7 cellular contexts compared by ENCODE assay signal in the genomic region with DNA sequence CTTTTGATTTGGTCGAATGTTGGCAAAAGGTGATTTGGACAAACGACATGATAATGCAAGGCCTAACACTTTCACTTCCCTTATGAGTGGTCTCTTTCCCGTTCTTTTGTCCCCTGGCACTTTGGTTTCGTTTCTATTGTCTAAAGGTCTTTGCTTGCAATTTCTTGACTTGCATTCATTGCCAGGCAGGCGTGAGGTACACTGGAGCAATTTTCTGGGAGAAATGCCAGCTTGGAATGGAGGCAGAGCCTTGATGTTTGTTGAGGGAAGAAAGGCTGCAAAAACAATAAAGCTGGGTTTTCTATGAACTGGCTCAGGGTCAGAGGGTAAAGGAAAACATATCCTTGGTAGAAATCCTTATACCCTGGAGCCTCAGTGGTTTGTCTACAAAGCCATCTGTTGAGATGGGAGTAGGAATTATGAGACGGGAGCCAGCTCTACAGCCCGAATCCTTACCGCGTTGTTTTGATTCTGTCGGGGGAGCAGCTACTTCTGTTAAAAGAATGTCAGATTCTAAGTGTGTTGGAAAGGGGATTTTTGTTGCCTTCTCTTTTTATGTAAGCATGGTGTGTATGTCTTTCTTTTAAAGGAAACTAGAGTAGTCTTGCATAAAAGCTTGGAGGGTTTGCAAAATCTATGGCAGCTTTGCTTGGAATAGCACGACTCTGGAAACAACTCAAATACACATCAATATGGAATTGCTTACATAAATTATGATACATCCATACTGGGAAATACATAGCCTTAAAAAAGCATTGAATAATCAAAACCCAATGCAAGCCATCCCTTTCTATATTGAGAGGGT.
DNase-seq lines count a peak whose midpoint lies in the region; ATAC-seq and TF ChIP-seq lines count a peak whose summit lies in the region.

No MANE protein-coding gene starts in this region.

- H3K4me3 ChIP-seq in GM12865 (ENCODE audit: low read depth, low read length), result no peak overlapping the region

- H3K27ac Mint-ChIP-seq in naive thymus-derived CD8-positive, alpha-beta T cell, result no peak overlapping the region

- H3K36me3 Mint-ChIP-seq in naive thymus-derived CD8-positive, alpha-beta T cell, result peaks cover 0 to 2% (median 0%) of the 10 kb centered on the region in 3 donors

- peaks cover 40 to 85% (median 47%) of the 10 kb centered on the region in 5 donors for H3K27me3 Mint-ChIP-seq in naive thymus-derived CD8-positive, alpha-beta T cell

- peaks cover 8 to 13% (median 10%) of the 10 kb centered on the region in 4 donors for H3K4me1 Mint-ChIP-seq in naive thymus-derived CD8-positive, alpha-beta T cell

- H3K9me3 Mint-ChIP-seq in naive thymus-derived CD8-positive, alpha-beta T cell, result no peaks in the 10 kb centered on the region

- TF ChIP-seq CTCF in GM12865 (IDR thresholded peaks at IDR 0.05; ENCODE audit: insufficient read depth, low read depth, low read length, missing control alignments), result no peak

- no peak for ATAC-seq in naive thymus-derived CD8-positive, alpha-beta T cell
- ATAC-seq in HG03571 (IDR thresholded peaks at IDR 0.05; ENCODE audit: unreplicated experiment) (no peak), GM19395 (IDR thresholded peaks at IDR 0.05; ENCODE audit: unreplicated experiment) (no peak)

- peak; percentile 55 for DNase-seq in GM12865 (ENCODE audit: low read depth)
- peak; percentile 92 for DNase-seq in NCI-H2029 (lab: John Stamatoyannopoulos, UW)
- DNase-seq in brain pericyte (ENCODE audit: low read depth, low spot score), result peak; percentile 74
- DNase-seq in naive thymus-derived CD8-positive, alpha-beta T cell, result no peak
- DNase-seq in HCEC 1CT, result no peak

- peak overlapping the region in 8 of 10 donors; percentile 50 to 89 (median 74) for H3K4me3 Mint-ChIP-seq in naive thymus-derived CD8-positive, alpha-beta T cell

- POLR2A ChIA-PET in naive thymus-derived CD8-positive, alpha-beta T cell (lab: Charles Lee), result no interaction called here

Comparison
In these comparisons a context has a peak if more than half of its experiments do, and no peak if none do; other contexts are left out.
1. DNase-seq: peak in GM12865 (single experiment), NCI-H2029 (single experiment) and brain pericyte (single experiment); none in naive thymus-derived CD8-positive, alpha-beta T cell (0 of 10) and HCEC 1CT (single experiment).